In the genomic region with DNA sequence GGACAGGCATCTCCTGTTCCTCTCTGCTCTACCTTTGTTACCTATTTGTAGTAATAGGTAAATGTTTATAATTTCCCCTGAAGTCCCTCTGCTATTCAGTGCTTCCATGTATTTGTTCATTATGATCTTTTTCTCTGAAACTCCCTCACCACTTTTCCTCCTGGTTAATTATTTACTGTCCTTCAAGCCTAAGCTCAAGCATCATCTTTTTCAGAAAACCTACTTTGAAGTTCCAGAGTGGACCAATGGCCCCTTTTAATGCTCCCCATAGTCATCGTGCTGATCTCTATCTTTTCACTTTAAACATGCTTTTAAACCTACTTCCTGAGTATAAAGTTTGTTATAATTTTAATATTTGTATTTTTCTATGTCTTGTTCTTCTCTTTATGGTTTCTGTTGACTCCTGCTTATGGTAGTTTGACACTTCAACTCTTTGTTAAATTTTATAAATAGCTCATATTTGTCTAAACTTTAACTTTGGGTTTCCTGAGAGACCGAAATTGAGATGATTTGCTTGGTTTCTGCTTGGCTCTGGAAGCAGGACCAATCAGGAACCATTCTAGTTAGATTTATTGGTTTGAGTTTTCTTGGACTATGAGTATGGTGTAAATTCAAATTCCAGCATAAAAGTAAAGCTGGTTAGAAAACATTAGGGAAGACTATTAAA, we compare ENCODE assay signal across 10 cellular contexts. TPM values are rescaled to one million over a fixed set of nuclear protein-coding genes. Genes with fewer than 3 reads are reported as not detected.
DNase-seq lines count a peak whose midpoint lies in the region; ATAC-seq lines count a peak whose summit lies in the region.
"Had no signal": no experiment of that assay in that cellular context is flagged by ENCODE, and none has a peak within 500 bp of the region (broad histone marks: within the 10 kb centered on the region; RNA-seq: fewer than 3 reads in every experiment).

No MANE protein-coding gene starts in this region.

- peak; percentile 76 for ATAC-seq in GM18907 (IDR thresholded peaks at IDR 0.05; ENCODE audit: unreplicated experiment)
- peak; percentile 73 for ATAC-seq in GM19438 (IDR thresholded peaks at IDR 0.05; ENCODE audit: low read depth, unreplicated experiment)
- ATAC-seq in GM21529 (IDR thresholded peaks at IDR 0.05; ENCODE audit: unreplicated experiment) = peak; percentile 60
- peak; percentile 54 for ATAC-seq in HG02759 (IDR thresholded peaks at IDR 0.05; ENCODE audit: unreplicated experiment)
- ATAC-seq in HG03108 (IDR thresholded peaks at IDR 0.05; ENCODE audit: unreplicated experiment) = peak; percentile 70
- ATAC-seq in HG03457 (IDR thresholded peaks at IDR 0.05; ENCODE audit: unreplicated experiment) = peak; percentile 64

- DNase-seq in DMS53 (lab: John Stamatoyannopoulos, UW) (peak; percentile 68), renal cortical epithelial cell (ENCODE audit: low read depth) (peak; percentile 23)

RNA-seq across cellular contexts. Expression of gene IGFBPL1, which starts 48.5 kb away (rescaled TPM):
- 0.65 and 3.6 TPM in 2 replicates for total RNA-seq in renal cortical epithelial cell
- total RNA-seq: A172, HT-29 had no signal

Comparison
In these comparisons a context has a peak if more than half of its experiments do, and no peak if none do; other contexts are left out.
1. Peak in every context shown above with its lines: DNase-seq and ATAC-seq.